Comparison of ENCODE assay signal across 11 cellular contexts in the genomic region with DNA sequence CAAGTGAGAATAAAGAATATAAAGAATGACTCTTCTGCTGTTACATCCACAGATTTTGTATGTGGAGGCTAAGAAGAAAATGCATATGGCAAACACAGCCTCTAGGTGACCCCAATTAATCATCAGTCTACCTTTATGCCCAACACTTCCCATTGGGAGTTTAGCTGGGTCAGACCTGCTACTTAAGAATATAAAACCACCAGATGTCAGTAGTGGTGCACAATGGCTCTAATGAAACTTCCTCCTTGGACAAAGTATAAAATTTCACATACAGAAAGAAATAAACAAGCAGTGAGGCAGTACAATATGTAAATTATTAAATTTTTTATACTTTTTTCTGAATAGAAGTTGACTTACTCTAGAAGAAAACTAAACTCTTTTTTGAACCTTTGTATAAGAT.
DNase-seq lines count a peak whose midpoint lies in the region; ATAC-seq, FAIRE-seq and TF ChIP-seq lines count a peak whose summit lies in the region.
"Had no signal": no experiment of that assay in that cellular context is flagged by ENCODE, and none has a peak within 500 bp of the region (broad histone marks: within the 10 kb centered on the region; RNA-seq: fewer than 3 reads in every experiment).

No MANE protein-coding gene starts in this region.

- intact Hi-C loops in esophagus squamous epithelium (cut with DNase I): no loop called here
- intact Hi-C loops in posterior vena cava (cut with DNase I): no loop called here
- intact Hi-C loops in pancreas (cut with DNase I): no loop called here
- intact Hi-C loops in activated CD8-positive, alpha-beta T cell treated with anti-CD3 and anti-CD28 coated beads for 36 hours (cut with micrococcal nuclease): no loop called here

- peaks cover 5% of the 10 kb centered on the region for H3K9me3 Mint-ChIP-seq in activated CD8-positive, alpha-beta T cell treated with anti-CD3 and anti-CD28 coated beads for 36 hours

- CTCF ChIA-PET in activated CD8-positive, alpha-beta T cell treated with anti-CD3 and anti-CD28 coated beads for 36 hours (lab: Charles Lee): no interaction called here

- H3K9ac ChIP-seq in parathyroid adenoma: no peak overlapping the region

- ATAC-seq in pancreas: no peak
- ATAC-seq in activated CD8-positive, alpha-beta T cell treated with anti-CD3 and anti-CD28 coated beads for 36 hours: no peak
- ATAC-seq in GM19397 (IDR thresholded peaks at IDR 0.05; ENCODE audit: unreplicated experiment): no peak

- H3K36me3 ChIP-seq in esophagus squamous epithelium (no peaks in the 10 kb centered on the region), parathyroid adenoma (ENCODE audit: control insufficient read depth, insufficient read depth, low read length) (no peaks in the 10 kb centered on the region), pancreas (no peaks in the 10 kb centered on the region)

- H2AFZ ChIP-seq in parathyroid adenoma: no peak overlapping the region

- no peaks in the 10 kb centered on the region for H3K27me3 ChIP-seq in esophagus squamous epithelium
- H3K27me3 ChIP-seq in parathyroid adenoma (ENCODE audit: control insufficient read depth, insufficient read depth, low read length): no peaks in the 10 kb centered on the region
- H3K27me3 ChIP-seq in pancreas: no peaks in the 10 kb centered on the region

- H3K9me3 ChIP-seq in esophagus squamous epithelium: no peaks in the 10 kb centered on the region
- no peaks in the 10 kb centered on the region for H3K9me3 ChIP-seq in parathyroid adenoma (ENCODE audit: control insufficient read depth, low read length)
- H3K9me3 ChIP-seq in pancreas: no peaks in the 10 kb centered on the region

- TF ChIP-seq CTCF in esophagus squamous epithelium (IDR thresholded peaks at IDR 0.05): peak in 5 of 6 experiments; percentile 20 to 42 (median 36)
- peak; percentile 35 for TF ChIP-seq CTCF in parathyroid adenoma (IDR thresholded peaks at IDR 0.05)
- TF ChIP-seq CTCF in pancreas (IDR thresholded peaks at IDR 0.05): no peak
- no peak for TF ChIP-seq CTCF in activated CD8-positive, alpha-beta T cell treated with anti-CD3 and anti-CD28 coated beads for 36 hours (IDR thresholded peaks at IDR 0.05)

- H3K4me1 ChIP-seq in esophagus squamous epithelium (no peaks in the 10 kb centered on the region), parathyroid adenoma (no peaks in the 10 kb centered on the region), pancreas (no peaks in the 10 kb centered on the region)

- no peaks in the 10 kb centered on the region for H3K4me1 Mint-ChIP-seq in activated CD8-positive, alpha-beta T cell treated with anti-CD3 and anti-CD28 coated beads for 36 hours (ENCODE audit: low read depth)

- H3K27ac ChIP-seq in esophagus squamous epithelium (no peak overlapping the region), parathyroid adenoma (no peak overlapping the region), pancreas (no peak overlapping the region)

- no peaks in the 10 kb centered on the region for H3K79me2 ChIP-seq in parathyroid adenoma

- H3K27ac Mint-ChIP-seq in activated CD8-positive, alpha-beta T cell treated with anti-CD3 and anti-CD28 coated beads for 36 hours: no peak overlapping the region

- TF ChIP-seq POLR2A in esophagus squamous epithelium (IDR thresholded peaks at IDR 0.05): no peak

- H3K36me3 Mint-ChIP-seq in activated CD8-positive, alpha-beta T cell treated with anti-CD3 and anti-CD28 coated beads for 36 hours (ENCODE audit: low read depth): no peaks in the 10 kb centered on the region

- H3K4me2 ChIP-seq in parathyroid adenoma (ENCODE audit: low read length): no peak overlapping the region

- no peaks in the 10 kb centered on the region for H3K27me3 Mint-ChIP-seq in activated CD8-positive, alpha-beta T cell treated with anti-CD3 and anti-CD28 coated beads for 36 hours

- H3K4me3 Mint-ChIP-seq in activated CD8-positive, alpha-beta T cell treated with anti-CD3 and anti-CD28 coated beads for 36 hours: no peak overlapping the region

- POLR2A ChIA-PET in activated CD8-positive, alpha-beta T cell treated with anti-CD3 and anti-CD28 coated beads for 36 hours (lab: Charles Lee): no interaction called here

- DNase-seq in GM04504 (ENCODE audit: low read depth) (peak; percentile 5), NCI-H69 (lab: John Stamatoyannopoulos, UW) (peak; percentile 97), esophagus squamous epithelium (lab: John Stamatoyannopoulos, UW) (no peak), posterior vena cava (ENCODE audit: low spot score) (no peak), pancreas (no peak)
- no peak for DNase-seq in activated CD8-positive, alpha-beta T cell treated with anti-CD3 and anti-CD28 coated beads for 36 hours
- DNase-seq: activated CD8-positive, alpha-beta memory T cell treated with anti-CD3 and anti-CD28 coated beads, Interleukin-2, amount 50 U/mL, for 4 hours; SIG-M5; stimulated activated CD4-positive, alpha-beta T cell treated with anti-CD3 and anti-CD28 coated beads, Interleukin-2, amount 100 ng/mL, for 24 hours had no signal

- no peak overlapping the region for H3K4me3 ChIP-seq in esophagus squamous epithelium
- no peak overlapping the region for H3K4me3 ChIP-seq in parathyroid adenoma (ENCODE audit: low read depth, low read length)
- H3K4me3 ChIP-seq in pancreas: no peak overlapping the region

- FAIRE-seq in pancreas (lab: Jason Lieb, UNC): no peak

Comparison
In these comparisons a context has a peak if more than half of its experiments do, and no peak if none do; other contexts are left out.
1. DNase-seq: peak in GM04504 (single experiment) and NCI-H69 (single experiment); none in esophagus squamous epithelium (single experiment), posterior vena cava (single experiment), pancreas (0 of 6) and activated CD8-positive, alpha-beta T cell treated with anti-CD3 and anti-CD28 coated beads for 36 hours (single experiment).
2. CTCF ChIP-seq: peak in esophagus squamous epithelium (5 of 6) and parathyroid adenoma (single experiment); none in pancreas (0 of 4) and activated CD8-positive, alpha-beta T cell treated with anti-CD3 and anti-CD28 coated beads for 36 hours (single experiment).